Comparison of ENCODE assay signal across 1 cellular context in genomic region chr10:131630772-131631258, GRCh38.
TF ChIP-seq lines count a peak whose summit lies in the region.

No MANE protein-coding gene starts in this region.

TF ChIP-seq in SK-N-SH treated with all-trans-retinoic acid at 6 μM for 48 hours, 23 proteins besides CTCF, POLR2A, EP300 and RAD21 (continued from another document):
- no peak for TF ChIP-seq TSHZ2 (CRISPR knock-in tag; IDR thresholded peaks at IDR 0.05)
- no peak for TF ChIP-seq PATZ1 (CRISPR knock-in tag; IDR thresholded peaks at IDR 0.05; ENCODE audit: borderline replicate concordance)
